ENCODE assay signal across 38 cellular contexts in the genomic region with DNA sequence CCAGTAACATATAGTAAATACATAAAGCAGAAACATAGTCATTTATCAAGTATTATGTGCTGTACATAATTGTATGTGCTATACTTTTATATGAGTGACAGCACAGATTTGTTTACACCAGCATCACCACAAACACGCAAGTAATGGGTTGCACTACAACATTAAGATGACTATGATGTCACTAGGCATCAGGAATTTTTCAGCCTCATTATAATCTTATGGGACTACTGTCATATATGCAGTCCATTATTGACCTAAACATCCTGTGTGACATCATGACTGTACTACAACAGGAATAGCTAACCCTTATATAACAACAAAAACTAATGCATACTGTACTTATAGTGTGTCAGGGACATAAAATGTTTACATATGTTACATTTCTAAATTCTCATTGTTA. TPM values are rescaled to one million over a fixed set of nuclear protein-coding genes. Genes with fewer than 3 reads are reported as not detected.
"Had no signal": no experiment of that assay in that cellular context is flagged by ENCODE, and none has a peak within 500 bp of the region (broad histone marks: within the 10 kb centered on the region; RNA-seq: fewer than 3 reads in every experiment).

No MANE protein-coding gene starts in this region.

- H3K4me2 ChIP-seq: KMS-11 had no signal

- DNase-seq: Karpas-422, Kasumi-1, MG63, MM.1S, MV-4-11, NCI-H1048, NCI-H1092, NCI-H1092 treated with DMSO at 0.1 percent for 48 hours, NCI-H1105, NCI-H1105 treated with DMSO at 0.1 percent for 48 hours, NCI-H1417, NCI-H1417 treated with DMSO at 0.1 percent for 48 hours, NCI-H1436, NCI-H1436 treated with DMSO at 0.1 percent for 48 hours, NCI-H146, NCI-H1694, NCI-H1694 treated with DMSO at 0.1 percent for 48 hours, NCI-H187, NCI-H187 treated with DMSO at 0.1 percent for 48 hours, NCI-H1930, NCI-H2029, NCI-H2029 treated with DMSO at 0.1 percent for 48 hours, NCI-H2081, NCI-H2081 treated with DMSO at 0.1 percent for 48 hours, NCI-H2107, NCI-H2171, NCI-H2171 treated with DMSO at 0.1 percent for 48 hours, NCI-H2227 treated with DMSO at 0.1 percent for 48 hours, NCI-H226, NCI-H345, NCI-H446, NCI-H446 treated with DMSO at 0.1 percent for 48 hours, NCI-H510A had no signal

- H3K4me3 ChIP-seq: MG63 had no signal

- H3K27ac ChIP-seq: KMS-11 had no signal

- H3K9ac ChIP-seq: KMS-11 had no signal

- H3K36me3 ChIP-seq: MG63 had no signal

- H3K9me3 ChIP-seq: MG63 had no signal

RNA-seq across cellular contexts. Expression of gene IZUMO1R, which starts 50.2 kb away (rescaled TPM):
- total RNA-seq: LHCN-M2, M059J, MCF 10A, NCI-H460 had no signal
